1 cellular context compared by ENCODE assay signal in genomic region chr10:29412452-29413004, GRCh38.
TF ChIP-seq lines count a peak whose summit lies in the region.

No MANE protein-coding gene starts in this region.

TF ChIP-seq in GM12878, 131 proteins besides CTCF, POLR2A, EP300 and RAD21 (continued from another document):
- TF ChIP-seq ZNF592 (IDR thresholded peaks at IDR 0.05) (no peak), BMI1 (IDR thresholded peaks at IDR 0.05; ENCODE audit: borderline replicate concordance) (no peak), PKNOX1 (IDR thresholded peaks at IDR 0.05) (no peak), RUNX3 (IDR thresholded peaks at IDR 0.05; ENCODE audit: low read length) (no peak), CBX5 (IDR thresholded peaks at IDR 0.05; ENCODE audit: low read depth) (no peak), STAT3 (IDR thresholded peaks at IDR 0.05; ENCODE audit: low read depth, low read length) (no peak), HDAC2 (IDR thresholded peaks at IDR 0.05) (no peak)
TF ChIP-seq in GM12878: peak in this region for 0.
